Comparison of ENCODE assay signal across 17 cellular contexts in the genomic region with DNA sequence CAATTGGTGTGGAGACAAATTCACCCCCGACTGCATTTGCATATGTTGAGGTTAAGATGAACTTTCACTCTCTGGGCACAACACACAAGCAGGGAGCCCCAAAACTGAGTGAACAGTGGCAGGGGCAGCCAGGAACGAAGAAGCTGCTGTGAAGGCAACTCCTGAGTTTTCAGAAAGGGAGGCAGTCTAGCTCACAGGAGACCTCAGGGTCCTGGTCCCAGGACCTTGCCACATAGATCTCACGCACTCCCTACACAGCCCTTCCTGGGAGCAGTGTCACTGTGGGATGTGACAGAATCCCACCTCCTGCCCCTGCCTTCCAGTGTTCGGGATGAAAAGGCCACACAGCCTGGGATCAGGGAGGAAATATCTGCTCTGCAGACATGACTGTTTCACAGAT.
DNase-seq lines count a peak whose midpoint lies in the region; ATAC-seq and TF ChIP-seq lines count a peak whose summit lies in the region.
"Had no signal": no experiment of that assay in that cellular context is flagged by ENCODE, and none has a peak within 500 bp of the region (broad histone marks: within the 10 kb centered on the region; RNA-seq: fewer than 3 reads in every experiment).

No MANE protein-coding gene starts in this region.

- intact Hi-C loops in cardiac septum (cut with DNase I), result no loop called here
- intact Hi-C loops in left ventricle myocardium inferior (cut with micrococcal nuclease), result no loop called here
- intact Hi-C loops in sigmoid colon (cut with DNase I), result no loop called here
- intact Hi-C loops in OCI-LY7 (cut with micrococcal nuclease; ENCODE audit: unreplicated experiment), result no loop called here

- no peak for TF ChIP-seq EP300 in sigmoid colon (IDR thresholded peaks at IDR 0.05)

- no peaks in the 10 kb centered on the region for H3K9me2 ChIP-seq in OCI-LY7 (ENCODE audit: insufficient read depth, low read length)

- 70 to 76% methylated on average over 4 of the region's 4 CpGs for WGBS in sigmoid colon, 2 donors

- TF ChIP-seq CTCF in left ventricle myocardium inferior (IDR thresholded peaks at IDR 0.05; ENCODE audit: borderline replicate concordance) (no peak), sigmoid colon (IDR thresholded peaks at IDR 0.05) (no peak), OCI-LY7 (conservative IDR thresholded peaks at IDR 0.05; ENCODE audit: low read length) (no peak)

- H2AFZ ChIP-seq in OCI-LY7 (ENCODE audit: low read length), result no peak overlapping the region

- no TSS peak for BruUV-seq in OCI-LY7 (replicated peaks; lab: Mats Ljungman, UMichigan)

- H4K20me1 ChIP-seq in OCI-LY7 (ENCODE audit: insufficient read depth, low read length), result no peaks in the 10 kb centered on the region
- H4K20me1 ChIP-seq: BLaER1 treated with 17β-estradiol and CSF1 and Interleukin-3, amounts not matched to agents 10 nM and 100 nM had no signal

- CTCF ChIA-PET in OCI-LY7 (lab: Charles Lee; ENCODE audit: unreplicated experiment), result no interaction called here

- peak; percentile 59 for DNase-seq in cardiac septum (ENCODE audit: low spot score)
- DNase-seq in left ventricle myocardium inferior, result no peak
- peak; percentile 64 for DNase-seq in islet precursor cell
- peak; percentile 26 for DNase-seq in sigmoid colon
- no peak for DNase-seq in OCI-LY7 (ENCODE audit: low spot score)
- DNase-seq: AML-193; Caco-2; Calu3; CD4-positive, alpha-beta T cell; CD8-positive, alpha-beta T cell; DMS79 treated with DMSO at 0.1 percent for 48 hours; GF-D8 had no signal

- no peak overlapping the region for H3K4me3 ChIP-seq in left ventricle myocardium inferior
- H3K4me3 ChIP-seq in sigmoid colon, result no peak overlapping the region
- no peak overlapping the region for H3K4me3 ChIP-seq in OCI-LY7 (ENCODE audit: low read depth, low read length, poor library complexity, severe bottlenecking)
- H3K4me3 ChIP-seq: A549; BLaER1 treated with 17β-estradiol and CSF1 and Interleukin-3, amounts not matched to agents 10 nM and 100 nM had no signal

- H3K79me2 ChIP-seq in OCI-LY7 (ENCODE audit: insufficient read depth, low read depth, low read length), result no peaks in the 10 kb centered on the region

- no peak overlapping the region for H3K4me2 ChIP-seq in OCI-LY7 (ENCODE audit: low read length)
- H3K4me2 ChIP-seq: A549; BLaER1 treated with 17β-estradiol and CSF1 and Interleukin-3, amounts not matched to agents 10 nM and 100 nM had no signal

- H3K36me3 ChIP-seq in left ventricle myocardium inferior, result no peaks in the 10 kb centered on the region
- no peaks in the 10 kb centered on the region for H3K36me3 ChIP-seq in sigmoid colon
- no peaks in the 10 kb centered on the region for H3K36me3 ChIP-seq in OCI-LY7 (ENCODE audit: insufficient read depth, low read length)
- H3K36me3 ChIP-seq: BLaER1 treated with 17β-estradiol and CSF1 and Interleukin-3, amounts not matched to agents 10 nM and 100 nM had no signal

- peaks cover 52% of the 10 kb centered on the region for H3K4me1 ChIP-seq in left ventricle myocardium inferior
- H3K4me1 ChIP-seq in sigmoid colon, result no peaks in the 10 kb centered on the region
- H3K4me1 ChIP-seq in OCI-LY7 (ENCODE audit: insufficient read depth, low read length, poor library complexity, severe bottlenecking), result no peaks in the 10 kb centered on the region
- H3K4me1 ChIP-seq: A549; BLaER1 treated with 17β-estradiol and CSF1 and Interleukin-3, amounts not matched to agents 10 nM and 100 nM; Caco-2 had no signal

- no peak overlapping the region for H3K27ac ChIP-seq in left ventricle myocardium inferior (replicated peaks)
- no peak overlapping the region for H3K27ac ChIP-seq in sigmoid colon
- no peak overlapping the region for H3K27ac ChIP-seq in OCI-LY7 (ENCODE audit: low read depth, low read length, poor library complexity, severe bottlenecking)
- H3K27ac ChIP-seq: 22Rv1; A549; BLaER1 treated with 17β-estradiol and CSF1 and Interleukin-3, amounts not matched to agents 10 nM and 100 nM; C4-2B had no signal

- POLR2A ChIA-PET in OCI-LY7 (lab: Charles Lee), result no interaction called here

- ATAC-seq in GM19397 (IDR thresholded peaks at IDR 0.05; ENCODE audit: unreplicated experiment), result no peak
- ATAC-seq: A549; CD8-positive, alpha-beta T cell had no signal

- H3K27me3 ChIP-seq in left ventricle myocardium inferior (ENCODE audit: low read depth) (no peaks in the 10 kb centered on the region), sigmoid colon (no peaks in the 10 kb centered on the region)
- H3K27me3 ChIP-seq: BLaER1 treated with 17β-estradiol and CSF1 and Interleukin-3, amounts not matched to agents 10 nM and 100 nM had no signal

- no peak for TF ChIP-seq POLR2A in sigmoid colon (IDR thresholded peaks at IDR 0.05)

- no peaks in the 10 kb centered on the region for H3K9me3 ChIP-seq in left ventricle myocardium inferior (replicated peaks)
- no peaks in the 10 kb centered on the region for H3K9me3 ChIP-seq in sigmoid colon
- H3K9me3 ChIP-seq in OCI-LY7 (ENCODE audit: low read length), result no peaks in the 10 kb centered on the region
- H3K9me3 ChIP-seq: A549; BLaER1 treated with 17β-estradiol and CSF1 and Interleukin-3, amounts not matched to agents 10 nM and 100 nM; Caco-2 had no signal

Comparison
In these comparisons a context has a peak if more than half of its experiments do, and no peak if none do; other contexts are left out.
1. DNase-seq: peak in cardiac septum (single experiment), islet precursor cell (single experiment) and sigmoid colon (single experiment); none in left ventricle myocardium inferior (single experiment) and OCI-LY7 (single experiment).